Comparison of ENCODE assay signal across 11 cellular contexts in genomic region chr10:5565671-5566581, GRCh38. TPM values are rescaled to one million over a fixed set of nuclear protein-coding genes. Genes with fewer than 3 reads are reported as not detected.
A peak's percentile ranks its signal among the peaks of the same experiment; 100 is the strongest.
DNase-seq lines count a peak whose midpoint lies in the region; ATAC-seq, FAIRE-seq and TF ChIP-seq lines count a peak whose summit lies in the region.
"Had no signal": no experiment of that assay in that cellular context is flagged by ENCODE, and none has a peak within 500 bp of the region (broad histone marks: within the 10 kb centered on the region; RNA-seq: fewer than 3 reads in every experiment).

No MANE protein-coding gene starts in this region.

- ATAC-seq in aorta (ENCODE audit: low FRiP score), result no peak

- CTCF ChIA-PET in activated CD4-positive, alpha-beta memory T cell treated with anti-CD3 and anti-CD28 coated beads for 36 hours (lab: Charles Lee), result interaction anchor here (1.7 kb wide), 1 partner anchor 57 kb away, joined by 6 read pairs; no protein-coding TSS in a partner anchor
- CTCF ChIA-PET in HEK293T (lab: Yijun Ruan, JAX), result no interaction called here

- POLR2A ChIA-PET in activated CD4-positive, alpha-beta memory T cell treated with anti-CD3 and anti-CD28 coated beads for 36 hours (lab: Charles Lee), result interaction anchor here (1.0 kb wide), 1 partner anchor 17 kb away, joined by 3 read pairs; no protein-coding TSS in a partner anchor
- POLR2A ChIA-PET in HEK293T (lab: Yijun Ruan, JAX), result interaction anchor here (0.6 to 1.2 kb wide), 2 partner anchors 13 to 17 kb away, joined by 3 to 5 read pairs; no protein-coding TSS in a partner anchor

- no peak overlapping the region for H3K27ac Mint-ChIP-seq in activated CD4-positive, alpha-beta memory T cell treated with anti-CD3 and anti-CD28 coated beads for 36 hours

- H3K27ac ChIP-seq in keratinocyte (ENCODE audit: control insufficient read depth, insufficient read depth, low read length) (peak overlapping the region; percentile 100), aorta (ENCODE audit: low read depth in 1 of 2, low read length in 2 of 2) (no peak overlapping the region), colonic mucosa (no peak overlapping the region)
- H3K27ac ChIP-seq: esophagus muscularis mucosa, thoracic aorta had no signal

- H3K4me3 ChIP-seq in keratinocyte (ENCODE audit: control insufficient read depth in 2 of 3, extremely low read depth in 1 of 3, insufficient read depth in 2 of 3, low read depth in 1 of 3, low read length in 3 of 3), result peak overlapping the region in 2 of 3 experiments; percentile 26 to 31
- no peak overlapping the region for H3K4me3 ChIP-seq in aorta (ENCODE audit: low read length in 2 of 2)
- H3K4me3 ChIP-seq in colonic mucosa, result no peak overlapping the region
- H3K4me3 ChIP-seq: esophagus muscularis mucosa, thoracic aorta had no signal

- no peak overlapping the region for H3K4me3 Mint-ChIP-seq in activated CD4-positive, alpha-beta memory T cell treated with anti-CD3 and anti-CD28 coated beads for 36 hours

- H3K27me3 Mint-ChIP-seq in activated CD4-positive, alpha-beta memory T cell treated with anti-CD3 and anti-CD28 coated beads for 36 hours, result peaks cover 3% of the 10 kb centered on the region

- no peaks in the 10 kb centered on the region for H3K27me3 ChIP-seq in keratinocyte (ENCODE audit: control insufficient read depth, extremely low read depth, insufficient read depth, low read length)
- no peaks in the 10 kb centered on the region for H3K27me3 ChIP-seq in aorta (ENCODE audit: control insufficient read depth in 1 of 2, insufficient read depth in 2 of 2, low read length in 1 of 2)
- no peaks in the 10 kb centered on the region for H3K27me3 ChIP-seq in colonic mucosa
- H3K27me3 ChIP-seq: esophagus muscularis mucosa had no signal

- DNase-seq in stimulated activated CD4-positive, alpha-beta T cell treated with anti-CD3 and anti-CD28 coated beads, Interleukin-15, amount 100 ng/mL, for 24 hours, result peak; percentile 32
- no peak for DNase-seq in stimulated activated CD4-positive, alpha-beta T cell treated with anti-CD3 and anti-CD28 coated beads, Interleukin-2, amount 100 ng/mL, for 48 hours
- peak; percentile 31 for DNase-seq in activated CD4-positive, alpha-beta memory T cell treated with anti-CD3 and anti-CD28 coated beads for 36 hours
- DNase-seq in keratinocyte (ENCODE audit: low read depth, low spot score) (peak; percentile 96), aorta (peak; percentile 38 to 47), HEK293T (ENCODE audit: extremely low spot score) (no peak), colonic mucosa (no peak), NCI-H524 treated with DMSO at 0.1 percent for 48 hours (lab: John Stamatoyannopoulos, UW) (no peak)

- peak overlapping the region; percentile 78 for H3K4me2 ChIP-seq in keratinocyte (ENCODE audit: control insufficient read depth, extremely low read depth, insufficient read depth, low read depth, low read length)

- H3K9me3 Mint-ChIP-seq in activated CD4-positive, alpha-beta memory T cell treated with anti-CD3 and anti-CD28 coated beads for 36 hours, result no peaks in the 10 kb centered on the region

- H3K4me1 Mint-ChIP-seq in activated CD4-positive, alpha-beta memory T cell treated with anti-CD3 and anti-CD28 coated beads for 36 hours (ENCODE audit: low read depth), result peaks cover 37% of the 10 kb centered on the region

- dilution Hi-C loops in keratinocyte (cut with MboI; ENCODE audit: extremely low pct_ligation_motif_present, low sequenced_read_pairs), result no loop called here

- WGBS in aorta, 2 donors, result 86 to 91% methylated on average over 23 of the region's 23 CpGs

- peaks cover 4% of the 10 kb centered on the region for H3K9me1 ChIP-seq in keratinocyte (ENCODE audit: control insufficient read depth, extremely low read depth, insufficient read depth, low read length)

- FAIRE-seq in keratinocyte (lab: Jason Lieb, UNC), result peak; percentile 98

- peaks cover 49% of the 10 kb centered on the region for H3K4me1 ChIP-seq in keratinocyte (ENCODE audit: control insufficient read depth, extremely low read depth, insufficient read depth, low read length)
- no peaks in the 10 kb centered on the region for H3K4me1 ChIP-seq in aorta (ENCODE audit: control insufficient read depth in 1 of 2, insufficient read depth in 2 of 2, low read length in 2 of 2)
- H3K4me1 ChIP-seq in colonic mucosa, result no peaks in the 10 kb centered on the region

- H3K36me3 ChIP-seq in keratinocyte (ENCODE audit: control insufficient read depth in 2 of 2, extremely low read depth in 1 of 2, insufficient read depth in 2 of 2, low read length in 2 of 2) (no peaks in the 10 kb centered on the region), aorta (ENCODE audit: control insufficient read depth in 1 of 2, insufficient read depth in 2 of 2, low read length in 1 of 2) (no peaks in the 10 kb centered on the region), colonic mucosa (no peaks in the 10 kb centered on the region)
- H3K36me3 ChIP-seq: esophagus muscularis mucosa, thoracic aorta had no signal

- H3K9me3 ChIP-seq in keratinocyte (ENCODE audit: control insufficient read depth, low read depth, low read length), result no peaks in the 10 kb centered on the region
- H3K9me3 ChIP-seq in aorta (ENCODE audit: control insufficient read depth, low read length), result no peaks in the 10 kb centered on the region
- H3K9me3 ChIP-seq in colonic mucosa, result no peaks in the 10 kb centered on the region
- H3K9me3 ChIP-seq: esophagus muscularis mucosa, thoracic aorta had no signal

- no peaks in the 10 kb centered on the region for H3K79me2 ChIP-seq in keratinocyte (ENCODE audit: control insufficient read depth, insufficient read depth, low read length)

- intact Hi-C loops in activated CD4-positive, alpha-beta memory T cell treated with anti-CD3 and anti-CD28 coated beads for 36 hours (cut with micrococcal nuclease), result loop anchor here (5.0 kb wide), 1 partner anchor 124 kb away; no protein-coding TSS in a partner anchor
- intact Hi-C loops in aorta (cut with DNase I), result no loop called here
- intact Hi-C loops in colonic mucosa (cut with DNase I), result no loop called here

- H2AFZ ChIP-seq in keratinocyte (ENCODE audit: control insufficient read depth, low read length), result no peak overlapping the region

- no peaks in the 10 kb centered on the region for H4K20me1 ChIP-seq in keratinocyte (ENCODE audit: control insufficient read depth, extremely low read depth, insufficient read depth, low read length)

- no peak for TF ChIP-seq CTCF in keratinocyte (optimal IDR thresholded peaks at IDR 0.05 in 1 of 3, IDR thresholded peaks at IDR 0.05 in 1 of 3, conservative IDR thresholded peaks at IDR 0.05 in 1 of 3; ENCODE audit: extremely low read depth in 1 of 3, insufficient read depth in 2 of 3, low read length in 3 of 3)
- TF ChIP-seq CTCF in colonic mucosa (IDR thresholded peaks at IDR 0.05), result no peak

- H3K9ac ChIP-seq in keratinocyte (ENCODE audit: control insufficient read depth, extremely low read depth, insufficient read depth, low read length) (peak overlapping the region; percentile 91), colonic mucosa (ENCODE audit: low read depth in 2 of 2, low read length in 2 of 2) (no peak overlapping the region)

- no peaks in the 10 kb centered on the region for H3K36me3 Mint-ChIP-seq in activated CD4-positive, alpha-beta memory T cell treated with anti-CD3 and anti-CD28 coated beads for 36 hours

TF ChIP-seq in HEK293T, 16 proteins besides CTCF, POLR2A, EP300 and RAD21:
- no peak for TF ChIP-seq FOXA1 (IDR thresholded peaks at IDR 0.05)
- TF ChIP-seq BHLHE40 (IDR thresholded peaks at IDR 0.05; ENCODE audit: borderline replicate concordance), result no peak
- TF ChIP-seq CTBP1 (IDR thresholded peaks at IDR 0.05; ENCODE audit: borderline replicate concordance), result no peak
- no peak for TF ChIP-seq SP1 (IDR thresholded peaks at IDR 0.05)
- TF ChIP-seq ARNT (IDR thresholded peaks at IDR 0.05), result no peak
- TF ChIP-seq FOXM1 (IDR thresholded peaks at IDR 0.05; ENCODE audit: borderline replicate concordance), result no peak
- no peak for TF ChIP-seq ELF4 (IDR thresholded peaks at IDR 0.05)
- TF ChIP-seq NFRKB (IDR thresholded peaks at IDR 0.05), result no peak
- no peak for TF ChIP-seq TARDBP (IDR thresholded peaks at IDR 0.05)
- no peak for TF ChIP-seq HDGF (IDR thresholded peaks at IDR 0.05; ENCODE audit: borderline replicate concordance)
- TF ChIP-seq L3MBTL2 (conservative IDR thresholded peaks at IDR 0.05), result no peak
- no peak for TF ChIP-seq ZNF384 (IDR thresholded peaks at IDR 0.05)
- no peak for TF ChIP-seq SUZ12 (IDR thresholded peaks at IDR 0.05)
- TF ChIP-seq LEF1 (IDR thresholded peaks at IDR 0.05; ENCODE audit: borderline replicate concordance), result no peak
- TF ChIP-seq PKNOX1 (IDR thresholded peaks at IDR 0.05), result no peak
- no peak for TF ChIP-seq FOXK2 (IDR thresholded peaks at IDR 0.05)

RNA-seq across cellular contexts. Expression of gene CALML3, which starts 41.2 kb away (rescaled TPM):
- total RNA-seq in activated CD4-positive, alpha-beta memory T cell treated with anti-CD3 and anti-CD28 coated beads for 36 hours, result not detected
- 7.6 to 20.2 TPM (median 14.1 TPM) in 3 replicates for polyA plus RNA-seq in keratinocyte
- 16.6 TPM for polyA plus RNA-seq in keratinocyte (2011; ENCODE audit: low read depth)
- polyA plus RNA-seq in keratinocyte (2011; cell fraction: cytosol; rRNA removed), result 10.4 and 31.2 TPM in 2 replicates
- polyA plus RNA-seq in keratinocyte (2011; cell fraction: nucleus; rRNA removed), result 11.9 and 17.6 TPM in 2 replicates
- polyA plus RNA-seq in keratinocyte (2012; ENCODE audit: low replicate concordance), result 15.7 and 23.6 TPM in 2 replicates
- 2.7 to 5.2 TPM (median 4.4 TPM) in 3 replicates for polyA minus RNA-seq in keratinocyte
- 17.1 TPM for polyA minus RNA-seq in keratinocyte (2011; cell fraction: cytosol; rRNA and poly(A)+ RNA removed)
- 4.6 and 6.0 TPM in 2 replicates for polyA minus RNA-seq in keratinocyte (2011; cell fraction: nucleus; rRNA and poly(A)+ RNA removed)
- total RNA-seq in aorta, result not detected
- under 1 TPM; 0.10 to 0.13 TPM for polyA plus RNA-seq in aorta
- total RNA-seq in colonic mucosa, result under 1 TPM; 0.11 to 0.40 TPM
- total RNA-seq: esophagus muscularis mucosa, mononuclear cell, thoracic aorta had no signal

Comparison
In these comparisons a context has a peak if more than half of its experiments do, and no peak if none do; other contexts are left out.
1. DNase-seq: peak in stimulated activated CD4-positive, alpha-beta T cell treated with anti-CD3 and anti-CD28 coated beads, Interleukin-15, amount 100 ng/mL, for 24 hours (single experiment), activated CD4-positive, alpha-beta memory T cell treated with anti-CD3 and anti-CD28 coated beads for 36 hours (single experiment), keratinocyte (single experiment) and aorta (2 of 2); none in stimulated activated CD4-positive, alpha-beta T cell treated with anti-CD3 and anti-CD28 coated beads, Interleukin-2, amount 100 ng/mL, for 48 hours (0 of 2), HEK293T (single experiment), colonic mucosa (single experiment) and NCI-H524 treated with DMSO at 0.1 percent for 48 hours (single experiment).
2. H3K4me3 ChIP-seq: peak in keratinocyte (2 of 3); none in aorta (0 of 2) and colonic mucosa (single experiment).